Comparison of ENCODE assay signal across 9 cellular contexts in the genomic region with DNA sequence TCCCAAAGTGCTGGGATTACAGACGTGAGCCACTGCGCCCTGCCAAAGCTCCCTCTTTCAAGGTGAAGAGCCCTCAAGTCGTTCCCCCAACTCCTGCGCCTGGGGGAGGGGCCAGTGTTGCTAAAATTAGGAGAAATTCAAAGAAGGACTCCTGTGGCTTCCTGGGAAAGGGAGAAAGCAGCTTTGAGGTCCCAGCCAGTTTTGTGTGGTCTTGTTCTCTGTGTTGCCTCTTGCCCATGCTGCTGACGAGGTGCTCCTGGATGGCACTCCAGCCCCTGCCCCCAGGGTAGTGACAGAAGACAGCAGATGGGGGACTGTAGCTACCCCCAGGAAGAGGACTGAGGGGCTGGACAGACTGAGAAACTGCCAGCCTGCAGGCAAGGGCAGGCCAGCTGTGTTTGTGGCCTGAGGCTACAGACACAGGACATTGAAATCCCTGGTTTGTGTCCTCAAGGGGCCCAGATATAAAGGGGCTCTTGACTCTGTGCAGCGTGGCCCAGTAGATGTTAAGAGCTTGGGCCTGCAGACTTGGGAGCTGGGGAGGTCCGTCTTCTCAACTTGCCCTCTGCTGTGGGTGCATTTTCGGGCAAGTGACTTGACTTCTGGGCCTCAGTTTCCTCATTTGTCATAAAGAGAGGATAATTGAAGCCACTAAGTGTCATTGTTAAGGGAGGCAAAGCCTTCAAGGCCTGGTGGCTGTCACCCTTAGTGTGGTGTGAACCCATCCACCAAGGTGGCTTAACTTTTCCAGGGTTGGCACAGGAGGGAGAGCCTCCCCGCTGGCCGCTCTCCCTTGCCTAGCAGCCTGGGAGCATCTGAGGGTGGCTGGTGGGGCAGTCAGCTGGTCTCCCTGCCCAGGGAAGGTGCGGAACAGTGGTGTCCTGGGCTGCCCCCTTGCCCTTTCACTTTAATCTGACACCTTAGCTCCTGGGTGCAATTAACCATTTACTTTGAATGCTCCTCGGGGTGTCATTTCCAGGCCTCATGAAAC. TPM values are rescaled to one million over a fixed set of nuclear protein-coding genes. Genes with fewer than 3 reads are reported as not detected.
DNase-seq lines count a peak whose midpoint lies in the region; ATAC-seq and TF ChIP-seq lines count a peak whose summit lies in the region.
"Had no signal": no experiment of that assay in that cellular context is flagged by ENCODE, and none has a peak within 500 bp of the region (broad histone marks: within the 10 kb centered on the region; RNA-seq: fewer than 3 reads in every experiment).

No MANE protein-coding gene starts in this region.

- POLR2A ChIA-PET in Panc1 (lab: Charles Lee), result interaction anchor here (0.6 to 0.7 kb wide), 5 partner anchors 21 to 331 kb away, joined by 3 to 9 read pairs (median 6); partner anchors contain the start of gene EVPL

- H3K27me3 ChIP-seq in Panc1 (ENCODE audit: control insufficient read depth, insufficient read depth, low read length), result no peaks in the 10 kb centered on the region
- no peaks in the 10 kb centered on the region for H3K27me3 ChIP-seq in skeletal muscle tissue (ENCODE audit: control insufficient read depth in 3 of 3, insufficient read depth in 3 of 3, low read length in 3 of 3)
- H3K27me3 ChIP-seq: SJSA1 had no signal

- H3K27ac Mint-ChIP-seq in endothelial cell (ENCODE audit: unreplicated experiment), result peak overlapping the region; percentile 70

- intact Hi-C loops in Panc1 (cut with micrococcal nuclease; ENCODE audit: unreplicated experiment), result no loop called here

- H3K9ac ChIP-seq in skeletal muscle tissue (ENCODE audit: low read depth in 1 of 3, low read length in 3 of 3), result peak overlapping the region in 1 of 3 donors; percentile 71

- peak; percentile 57 for TF ChIP-seq POLR2A in GM19099 (IDR thresholded peaks at IDR 0.05; ENCODE audit: extremely low read depth, insufficient read length, low read depth)

- H3K4me1 Mint-ChIP-seq in endothelial cell (ENCODE audit: unreplicated experiment), result peaks cover 28% of the 10 kb centered on the region

- H3K36me3 ChIP-seq in Panc1 (ENCODE audit: control insufficient read depth, insufficient read depth, low read length) (no peaks in the 10 kb centered on the region; the same call in 1 of the 2 replicates), skeletal muscle tissue (ENCODE audit: control insufficient read depth in 3 of 3, insufficient read depth in 3 of 3, low read length in 3 of 3) (peaks cover 0 to 5% (median 2%) of the 10 kb centered on the region in 3 donors)

- no TSS peak for BruUV-seq in Panc1 (replicated peaks; lab: Mats Ljungman, UMichigan)

- no peaks in the 10 kb centered on the region for H3K9me3 ChIP-seq in Panc1 (ENCODE audit: control insufficient read depth, insufficient read depth, low read depth, low read length)
- no peaks in the 10 kb centered on the region for H3K9me3 ChIP-seq in skeletal muscle tissue (ENCODE audit: control insufficient read depth in 3 of 3, low read length in 3 of 3)

- peaks cover 27% of the 10 kb centered on the region for H3K27me3 Mint-ChIP-seq in endothelial cell (ENCODE audit: unreplicated experiment)

- CTCF ChIA-PET in Panc1 (lab: Charles Lee), result interaction anchor here (0.5 to 1.8 kb wide), 6 partner anchors 10 to 148 kb away, joined by 3 to 8 read pairs (median 4); no protein-coding TSS in a partner anchor

- H3K9me3 Mint-ChIP-seq in endothelial cell (ENCODE audit: unreplicated experiment), result no peaks in the 10 kb centered on the region

- H3K4me3 ChIP-seq in Panc1 (ENCODE audit: low read depth in 2 of 2, low read length in 2 of 2), result no peak overlapping the region
- peak overlapping the region in 2 of 3 donors; percentile 8 to 45 for H3K4me3 ChIP-seq in skeletal muscle tissue (ENCODE audit: low read length in 3 of 3)
- H3K4me3 ChIP-seq: SJSA1 had no signal

- in situ Hi-C loops in Panc1 (cut with HindIII; ENCODE audit: low pct_unique_long_range_greater_than_20kb, low sequenced_read_pairs), result no loop called here

- DNase-seq in Panc1 (ENCODE audit: low read depth, low spot score) (no peak), endothelial cell (ENCODE audit: low spot score) (no peak), ecto neural progenitor cell (ENCODE audit: low spot score) (no peak), NK-92 (lab: John Stamatoyannopoulos, UW; ENCODE audit: unreplicated experiment) (no peak)

- H3K36me3 Mint-ChIP-seq in endothelial cell (ENCODE audit: low read depth, unreplicated experiment), result peaks cover 4% of the 10 kb centered on the region

- TF ChIP-seq CTCF in Panc1 (IDR thresholded peaks at IDR 0.05), result no peak
- no peak for TF ChIP-seq CTCF in endothelial cell (IDR thresholded peaks at IDR 0.05; ENCODE audit: unreplicated experiment)

- H3K4me1 ChIP-seq in Panc1 (ENCODE audit: control insufficient read depth, insufficient read depth, low read length) (peaks cover 42% of the 10 kb centered on the region), skeletal muscle tissue (ENCODE audit: control insufficient read depth in 3 of 3, insufficient read depth in 3 of 3, low read length in 3 of 3) (peaks cover 62 to 73% (median 67%) of the 10 kb centered on the region in 3 donors)

- no peak for ATAC-seq in Panc1
- ATAC-seq in HG03175 (IDR thresholded peaks at IDR 0.05; ENCODE audit: unreplicated experiment), result no peak
- ATAC-seq in GM18519 (IDR thresholded peaks at IDR 0.05; ENCODE audit: low FRiP score, unreplicated experiment), result no peak

- H3K4me3 Mint-ChIP-seq in endothelial cell (ENCODE audit: unreplicated experiment), result no peak overlapping the region

- peak overlapping the region; percentile 58 for H3K27ac ChIP-seq in Panc1 (ENCODE audit: low read length)
- H3K27ac ChIP-seq in skeletal muscle tissue (ENCODE audit: low read depth, low read length), result peak overlapping the region; percentile 78
- H3K27ac ChIP-seq: SJSA1 had no signal

RNA-seq across cellular contexts. Expression of gene UBALD2, which starts 4.1 kb away (rescaled TPM):
- total RNA-seq in Panc1 (2021; ENCODE audit: unreplicated experiment), result 30.0 TPM
- 63.0 TPM for polyA plus RNA-seq in Panc1 (2012; ENCODE audit: insufficient read length)
- 90.4 TPM for total RNA-seq in endothelial cell (ENCODE audit: unreplicated experiment)
- 2.6 TPM for total RNA-seq in skeletal muscle tissue

RNA-seq across cellular contexts. Expression of gene RNF157, which starts 29.0 kb away (rescaled TPM):
- 4.0 TPM for total RNA-seq in Panc1 (2021; ENCODE audit: unreplicated experiment)
- polyA plus RNA-seq in Panc1 (2012; ENCODE audit: insufficient read length), result 5.6 TPM
- 18.7 TPM for total RNA-seq in endothelial cell (ENCODE audit: unreplicated experiment)
- 6.8 TPM for total RNA-seq in skeletal muscle tissue

RNA-seq across cellular contexts. Expression of gene QRICH2, which starts 38.8 kb away (rescaled TPM):
- 0.92 TPM for total RNA-seq in Panc1 (2021; ENCODE audit: unreplicated experiment)
- polyA plus RNA-seq in Panc1 (2012; ENCODE audit: insufficient read length), result 2.1 TPM
- 15.0 TPM for total RNA-seq in endothelial cell (ENCODE audit: unreplicated experiment)
- total RNA-seq in skeletal muscle tissue, result 2.1 TPM

Comparison
In these comparisons a context has a peak if more than half of its experiments do, and no peak if none do; other contexts are left out.
1. H3K4me3 ChIP-seq: peak in skeletal muscle tissue (2 of 3); none in Panc1 (0 of 2).